Comparison of ENCODE assay signal across 7 cellular contexts in the genomic region with DNA sequence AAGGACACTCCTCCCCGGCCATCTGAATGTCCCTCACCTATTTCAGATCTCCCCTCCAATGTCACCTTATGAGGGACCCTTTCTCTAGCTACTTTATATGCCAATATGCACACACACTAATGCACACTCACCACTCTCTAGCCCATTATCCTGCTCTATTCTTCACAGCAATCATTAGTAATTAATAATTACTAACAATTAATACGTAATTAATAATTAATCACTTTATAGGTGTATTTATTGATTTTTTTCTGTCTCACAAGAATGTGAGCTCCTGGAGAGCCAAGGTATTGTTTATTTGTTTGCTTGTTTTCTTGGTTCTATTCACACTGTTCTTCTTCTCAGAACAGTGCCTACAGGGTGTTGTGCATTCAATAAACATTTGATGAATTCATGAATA.
"Had no signal": no experiment of that assay in that cellular context is flagged by ENCODE, and none has a peak within 500 bp of the region (broad histone marks: within the 10 kb centered on the region; RNA-seq: fewer than 3 reads in every experiment).

No MANE protein-coding gene starts in this region.

- H3K27ac ChIP-seq: HL-60, KMS-11 had no signal

- H3K4me2 ChIP-seq: GM23338, KMS-11 had no signal

- H3K4me1 Mint-ChIP-seq: GM23338 had no signal

- H3K9me3 Mint-ChIP-seq: GM23338, H9 had no signal

- DNase-seq: H9, HCEC 1CT, KBM-7 had no signal

- H3K27ac Mint-ChIP-seq: GM23338, H9 had no signal

- H3K4me3 Mint-ChIP-seq: GM23338, H9 had no signal

- H3K9ac ChIP-seq: KMS-11 had no signal

- H2AFZ ChIP-seq: GM23338 had no signal

- H3K4me3 ChIP-seq: GM23338 had no signal

- ATAC-seq: GM23338, HepG2 had no signal
